In the genomic region with DNA sequence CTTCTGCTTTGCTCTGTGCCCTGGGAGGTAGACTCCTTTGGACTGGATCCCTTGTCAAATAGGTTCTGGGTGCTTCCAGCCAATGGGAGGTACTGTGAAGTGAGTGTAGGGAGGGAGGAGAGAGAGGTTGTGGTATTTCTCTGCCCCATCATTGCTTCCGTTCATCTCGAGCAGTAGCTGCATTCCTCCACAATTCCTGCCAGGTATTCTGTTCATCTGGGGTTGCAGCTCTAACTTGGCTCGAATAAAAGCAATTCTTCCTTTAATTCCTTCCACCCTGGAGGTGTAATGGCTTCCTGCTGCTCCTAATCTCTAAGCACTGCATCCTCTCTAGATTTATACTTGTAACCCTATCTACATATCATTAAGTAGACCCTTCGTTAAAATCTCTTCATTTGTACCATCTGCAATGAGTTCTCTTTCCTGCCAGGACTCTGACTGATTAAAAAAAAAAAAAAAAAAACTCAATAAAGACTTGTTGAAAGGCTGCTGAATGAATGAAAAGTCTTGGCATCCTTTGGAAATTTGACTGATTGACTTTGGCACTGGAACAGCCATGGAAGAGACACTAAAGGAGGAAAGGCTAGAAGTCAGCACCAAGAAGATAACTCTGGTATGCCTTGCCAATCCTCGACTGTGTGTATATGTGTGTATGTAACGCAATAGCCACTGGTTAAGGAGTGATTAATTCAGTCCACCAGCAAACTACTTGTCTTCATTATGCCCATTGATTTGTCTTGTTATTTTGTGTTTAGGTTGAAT, we compare ENCODE assay signal across 16 cellular contexts.
DNase-seq lines count a peak whose midpoint lies in the region; ATAC-seq, FAIRE-seq and TF ChIP-seq lines count a peak whose summit lies in the region.
"Had no signal": no experiment of that assay in that cellular context is flagged by ENCODE, and none has a peak within 500 bp of the region (broad histone marks: within the 10 kb centered on the region; RNA-seq: fewer than 3 reads in every experiment).

No MANE protein-coding gene starts in this region.

- peak; percentile 27 for ATAC-seq in SK-N-SH treated with all-trans-retinoic acid at 6 μM for 48 hours
- ATAC-seq in GM19023 (IDR thresholded peaks at IDR 0.05; ENCODE audit: unreplicated experiment) = no peak
- ATAC-seq: K562 had no signal

- FAIRE-seq in urothelium cell line (lab: Jason Lieb, UNC) = peak; percentile 93
- FAIRE-seq: D721Med, GM12892, K562 had no signal

- DNase-seq in NCI-H226 (peak; percentile 57), iPS-NIHi11 (ENCODE audit: low spot score) (peak; percentile 12), urothelium cell line (ENCODE audit: low spot score) (no peak), C1 segment of cervical spinal cord (lab: John Stamatoyannopoulos, UW) (no peak), epidermal melanocyte (ENCODE audit: insufficient read length, low spot score) (no peak)
- DNase-seq: ACHN; H7; MV-4-11; NCI-H187 treated with DMSO at 0.1 percent for 48 hours; NK-92 treated with Interleukin-12 subunit alpha and Interleukin-12 subunit beta, amount 100 ng/mL, for 24 hours; Peyer's patch had no signal

TF ChIP-seq in SK-N-SH treated with all-trans-retinoic acid at 6 μM for 48 hours, 23 proteins besides CTCF, POLR2A, EP300 and RAD21:
- no peak for TF ChIP-seq OSR1 (CRISPR knock-in tag; IDR thresholded peaks at IDR 0.05)
- no peak for TF ChIP-seq ZFP3 (CRISPR knock-in tag; IDR thresholded peaks at IDR 0.05)
- TF ChIP-seq ISL1 (CRISPR knock-in tag; IDR thresholded peaks at IDR 0.05) = peak; percentile 34; the same call in 1 of the 2 replicates
- TF ChIP-seq ZC3H10 (CRISPR knock-in tag; IDR thresholded peaks at IDR 0.05) = no peak
- TF ChIP-seq CSDC2 (CRISPR knock-in tag; IDR thresholded peaks at IDR 0.05) = no peak
- TF ChIP-seq TOX (CRISPR knock-in tag; IDR thresholded peaks at IDR 0.05; ENCODE audit: borderline replicate concordance) = no peak

Comparison
In these comparisons a context has a peak if more than half of its experiments do, and no peak if none do; other contexts are left out.
1. DNase-seq: peak in NCI-H226 (single experiment) and iPS-NIHi11 (single experiment); none in urothelium cell line (single experiment), C1 segment of cervical spinal cord (0 of 14) and epidermal melanocyte (single experiment).